10 cellular contexts compared by ENCODE assay signal in genomic region chr12:96238336-96239031, GRCh38. TPM values are rescaled to one million over a fixed set of nuclear protein-coding genes. Genes with fewer than 3 reads are reported as not detected.
DNase-seq lines count a peak whose midpoint lies in the region; ATAC-seq and TF ChIP-seq lines count a peak whose summit lies in the region.
"Had no signal": no experiment of that assay in that cellular context is flagged by ENCODE, and none has a peak within 500 bp of the region (broad histone marks: within the 10 kb centered on the region; RNA-seq: fewer than 3 reads in every experiment).

No MANE protein-coding gene starts in this region.

- peaks cover 25% of the 10 kb centered on the region for H3K4me1 Mint-ChIP-seq in memory B cell

- H3K27me3 ChIP-seq in brain microvascular endothelial cell (replicated peaks) (no peaks in the 10 kb centered on the region), stomach smooth muscle (ENCODE audit: control insufficient read depth in 1 of 2, insufficient read depth in 2 of 2, low read length in 2 of 2) (no peaks in the 10 kb centered on the region), left lung (no peaks in the 10 kb centered on the region)

- peak overlapping the region; percentile 72 for H3K27ac Mint-ChIP-seq in memory B cell

- H3K4me3 Mint-ChIP-seq in memory B cell, result no peak overlapping the region

- H3K27me3 Mint-ChIP-seq in memory B cell, result no peaks in the 10 kb centered on the region

- peak overlapping the region; percentile 62 to 72 for H3K9ac ChIP-seq in stomach smooth muscle (ENCODE audit: low read length in 2 of 2)

- intact Hi-C loops in left lung (cut with DNase I), result no loop called here

- no peak overlapping the region for H3K4me3 ChIP-seq in brain microvascular endothelial cell (ENCODE audit: low read depth, low read length)
- no peak overlapping the region for H3K4me3 ChIP-seq in stomach smooth muscle (ENCODE audit: low read length in 2 of 2)
- H3K4me3 ChIP-seq in left lung, result no peak overlapping the region

- H3K9me3 Mint-ChIP-seq in memory B cell, result no peaks in the 10 kb centered on the region

- peak; percentile 18 for DNase-seq in activated T-cell treated with anti-CD3 and anti-CD28 coated beads, Interleukin-2, amount 50 U/mL, for 1 hour
- no peak for DNase-seq in activated T-cell treated with anti-CD3 and anti-CD28 coated beads, Interleukin-2, amount 50 U/mL, for 48 hours
- DNase-seq in brain microvascular endothelial cell, result no peak
- no peak for DNase-seq in memory B cell (ENCODE audit: low spot score in 2 of 2)
- DNase-seq in HuH-7 (ENCODE audit: low spot score), result no peak
- no peak for DNase-seq in left lung
- DNase-seq: NCI-H446 treated with DMSO at 0.1 percent for 48 hours, SHP77 had no signal

- no peak for TF ChIP-seq CTCF in brain microvascular endothelial cell (IDR thresholded peaks at IDR 0.05; ENCODE audit: low read depth, low read length, missing control alignments)
- no peak for TF ChIP-seq CTCF in left lung (IDR thresholded peaks at IDR 0.05)

- peaks cover 18% of the 10 kb centered on the region for H3K36me3 Mint-ChIP-seq in memory B cell

- H3K9me3 ChIP-seq in stomach smooth muscle (ENCODE audit: control insufficient read depth in 2 of 2, low read length in 2 of 2) (no peaks in the 10 kb centered on the region), left lung (no peaks in the 10 kb centered on the region)

- in situ Hi-C loops in brain microvascular endothelial cell (cut with HindIII; ENCODE audit: low pct_ligation_motif_present, low sequenced_read_pairs), result no loop called here

- peak overlapping the region; percentile 62 for H3K27ac ChIP-seq in brain microvascular endothelial cell
- H3K27ac ChIP-seq in stomach smooth muscle (ENCODE audit: low read length), result peak overlapping the region; percentile 99
- H3K27ac ChIP-seq in left lung, result peak overlapping the region in 1 of 2 donors; percentile 68

- H3K36me3 ChIP-seq in brain microvascular endothelial cell (replicated peaks), result peaks cover 21% of the 10 kb centered on the region
- no peaks in the 10 kb centered on the region for H3K36me3 ChIP-seq in stomach smooth muscle (ENCODE audit: control insufficient read depth in 2 of 2, insufficient read depth in 2 of 2, low read length in 2 of 2)
- H3K36me3 ChIP-seq in left lung, result peaks cover 0 to 16% of the 10 kb centered on the region in 2 donors

- H3K4me1 ChIP-seq in stomach smooth muscle (ENCODE audit: control insufficient read depth, insufficient read depth, low read length) (peaks cover 94% of the 10 kb centered on the region), left lung (peaks cover 51 to 94% of the 10 kb centered on the region in 2 donors)

- no peak for ATAC-seq in memory B cell (ENCODE audit: low read depth)
- ATAC-seq in HG03460 (IDR thresholded peaks at IDR 0.05; ENCODE audit: unreplicated experiment), result no peak
- no peak for ATAC-seq in left lung

RNA-seq across cellular contexts. Expression of gene ELK3, which starts 44.3 kb away (rescaled TPM):
- 10 to 100 TPM; 39.1 to 55.1 TPM for total RNA-seq in left lung
